ENCODE assay signal across 12 cellular contexts in the genomic region with DNA sequence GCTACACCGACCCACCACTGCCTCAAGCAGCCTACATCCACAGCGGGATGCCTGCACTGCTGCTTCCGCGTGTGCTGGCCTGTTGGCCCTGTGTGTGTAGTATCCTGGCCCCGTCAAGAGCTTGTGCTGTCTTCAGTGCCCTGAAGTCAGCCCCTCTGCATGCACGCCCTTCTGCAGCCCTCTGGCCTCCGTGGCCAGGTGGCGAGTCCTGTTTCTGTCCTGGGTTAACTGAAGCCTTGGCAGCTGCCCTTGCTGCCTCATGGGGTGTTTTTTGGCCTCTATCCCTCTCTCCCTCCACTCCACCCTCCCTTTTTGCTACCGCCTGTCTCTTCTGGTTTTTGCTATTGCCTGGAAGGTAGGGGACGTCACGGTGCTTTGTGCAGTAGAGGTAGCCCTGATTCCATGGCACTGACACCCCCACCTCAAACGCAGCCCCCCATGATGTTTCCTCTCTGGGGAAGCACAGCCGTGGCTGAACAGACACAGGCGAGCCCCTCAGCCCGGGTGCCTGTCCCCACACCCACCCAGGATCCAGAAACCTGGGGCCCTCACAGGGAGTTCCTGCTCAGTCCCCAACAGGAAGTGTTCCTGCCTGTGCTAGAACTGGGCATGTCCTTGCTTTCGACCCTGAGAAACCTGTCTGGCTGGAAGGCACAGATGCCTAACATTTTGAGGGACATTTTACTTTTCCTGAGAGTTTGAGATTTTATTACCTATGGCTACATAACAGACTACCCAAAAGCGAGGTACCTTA. TPM values are rescaled to one million over a fixed set of nuclear protein-coding genes. Genes with fewer than 3 reads are reported as not detected.
DNase-seq lines count a peak whose midpoint lies in the region; ATAC-seq and TF ChIP-seq lines count a peak whose summit lies in the region.
"Had no signal": no experiment of that assay in that cellular context is flagged by ENCODE, and none has a peak within 500 bp of the region (broad histone marks: within the 10 kb centered on the region; RNA-seq: fewer than 3 reads in every experiment).

No MANE protein-coding gene starts in this region.

- ATAC-seq in effector memory CD8-positive, alpha-beta T cell (replicated peaks), result no peak
- ATAC-seq in naive thymus-derived CD8-positive, alpha-beta T cell, result no peak
- ATAC-seq in HG03196 (IDR thresholded peaks at IDR 0.05; ENCODE audit: unreplicated experiment) (no peak), HG02885 (IDR thresholded peaks at IDR 0.05; ENCODE audit: poor library complexity, unreplicated experiment) (no peak)

- peaks cover 19 to 29% (median 27%) of the 10 kb centered on the region in 3 donors for H3K4me1 Mint-ChIP-seq in IgD-negative memory B cell
- peaks cover 20 to 28% of the 10 kb centered on the region in 2 donors for H3K4me1 Mint-ChIP-seq in effector memory CD8-positive, alpha-beta T cell (ENCODE audit: low read depth in 2 of 2)
- peaks cover 0 to 41% (median 9%) of the 10 kb centered on the region in 4 donors for H3K4me1 Mint-ChIP-seq in naive thymus-derived CD8-positive, alpha-beta T cell
- H3K4me1 Mint-ChIP-seq: brain had no signal

- peak; percentile 9 for DNase-seq in DMS53 (lab: John Stamatoyannopoulos, UW)
- no peak for DNase-seq in DMS53 treated with DMSO at 0.1 percent for 48 hours (lab: John Stamatoyannopoulos, UW; ENCODE audit: unreplicated experiment)
- DNase-seq in effector memory CD8-positive, alpha-beta T cell, result no peak
- DNase-seq in naive thymus-derived CD8-positive, alpha-beta T cell, result no peak
- DNase-seq in HEK293T (ENCODE audit: extremely low spot score), result no peak
- DNase-seq: activated CD4-positive, alpha-beta T cell treated with anti-CD3 and anti-CD28 coated beads for 48 hours; COR-L47; HCEC 1CT had no signal

- H3K27me3 Mint-ChIP-seq in IgD-negative memory B cell, result no peaks in the 10 kb centered on the region
- H3K27me3 Mint-ChIP-seq in effector memory CD8-positive, alpha-beta T cell, result no peaks in the 10 kb centered on the region
- H3K27me3 Mint-ChIP-seq in naive thymus-derived CD8-positive, alpha-beta T cell, result no peaks in the 10 kb centered on the region
- H3K27me3 Mint-ChIP-seq: brain had no signal

- H3K27ac Mint-ChIP-seq in IgD-negative memory B cell, result peak overlapping the region in 2 of 3 donors; percentile 60 to 85
- H3K27ac Mint-ChIP-seq in effector memory CD8-positive, alpha-beta T cell, result peak overlapping the region; percentile 83 to 88
- peak overlapping the region in 6 of 10 donors; percentile 6 to 81 (median 62) for H3K27ac Mint-ChIP-seq in naive thymus-derived CD8-positive, alpha-beta T cell

- CTCF ChIA-PET in HEK293T (lab: Yijun Ruan, JAX), result no interaction called here

- peaks cover 4% of the 10 kb centered on the region for H3K36me3 Mint-ChIP-seq in IgD-negative memory B cell
- peaks cover 14% of the 10 kb centered on the region for H3K36me3 Mint-ChIP-seq in effector memory CD8-positive, alpha-beta T cell (ENCODE audit: insufficient read depth)
- H3K36me3 Mint-ChIP-seq in naive thymus-derived CD8-positive, alpha-beta T cell, result peaks cover 0 to 4% (median 3%) of the 10 kb centered on the region in 3 donors

- no peaks in the 10 kb centered on the region for H3K9me3 Mint-ChIP-seq in IgD-negative memory B cell
- no peaks in the 10 kb centered on the region for H3K9me3 Mint-ChIP-seq in effector memory CD8-positive, alpha-beta T cell
- H3K9me3 Mint-ChIP-seq in naive thymus-derived CD8-positive, alpha-beta T cell, result no peaks in the 10 kb centered on the region
- H3K9me3 Mint-ChIP-seq: brain had no signal

- H3K4me3 Mint-ChIP-seq in IgD-negative memory B cell, result no peak overlapping the region
- no peak overlapping the region for H3K4me3 Mint-ChIP-seq in effector memory CD8-positive, alpha-beta T cell
- no peak overlapping the region for H3K4me3 Mint-ChIP-seq in naive thymus-derived CD8-positive, alpha-beta T cell
- H3K4me3 Mint-ChIP-seq: brain had no signal

- POLR2A ChIA-PET in naive thymus-derived CD8-positive, alpha-beta T cell (lab: Charles Lee), result interaction anchor here (1.5 to 1.9 kb wide), 2 partner anchors 9 to 18 kb away, joined by 4 to 5 read pairs; no protein-coding TSS in a partner anchor
- POLR2A ChIA-PET in HEK293T (lab: Yijun Ruan, JAX), result no interaction called here

TF ChIP-seq in HEK293T, 16 proteins besides CTCF, POLR2A, EP300 and RAD21:
- no peak for TF ChIP-seq SP1 (IDR thresholded peaks at IDR 0.05)
- TF ChIP-seq ELF4 (IDR thresholded peaks at IDR 0.05), result no peak
- no peak for TF ChIP-seq FOXM1 (IDR thresholded peaks at IDR 0.05; ENCODE audit: borderline replicate concordance)
- TF ChIP-seq ARNT (IDR thresholded peaks at IDR 0.05), result no peak
- no peak for TF ChIP-seq FOXK2 (IDR thresholded peaks at IDR 0.05)

RNA-seq across cellular contexts. Expression of gene AMZ2, which starts 18.8 kb away (rescaled TPM):
- polyA plus RNA-seq in IgD-negative memory B cell, result 80.0 TPM
- 10 to 100 TPM; 72.4 to 72.7 TPM for total RNA-seq in naive thymus-derived CD8-positive, alpha-beta T cell
- 100 to 1,000 TPM in 1 of 3 donors, 10 to 100 TPM in 2; 89.0 to 125 (median 94.6) TPM for polyA plus RNA-seq in naive thymus-derived CD8-positive, alpha-beta T cell
